24 cellular contexts compared by ENCODE assay signal in the genomic region with DNA sequence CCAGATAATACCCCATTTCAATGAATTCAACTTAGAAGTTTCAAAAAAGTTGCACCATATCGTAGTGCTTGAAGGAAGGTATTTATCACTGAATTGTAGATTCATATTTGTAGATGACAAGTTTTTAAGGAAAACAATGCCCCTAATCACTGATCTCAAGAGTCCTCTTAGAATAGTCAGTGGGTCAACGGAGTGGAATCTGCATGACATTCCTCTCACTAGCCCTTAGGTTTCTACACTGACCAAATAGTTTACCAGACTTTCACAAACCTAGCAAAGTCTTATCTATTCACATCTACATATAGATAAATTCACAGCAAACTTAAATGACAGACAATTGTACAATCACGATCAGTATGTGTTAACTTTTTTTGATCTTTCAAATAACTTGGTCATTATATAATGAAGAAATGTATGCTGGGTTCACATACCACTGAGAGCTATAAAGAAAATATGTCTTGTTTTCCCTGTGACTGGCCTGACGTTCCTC. TPM values are rescaled to one million over a fixed set of nuclear protein-coding genes. Genes with fewer than 3 reads are reported as not detected.
A peak's percentile ranks its signal among the peaks of the same experiment; 100 is the strongest.
DNase-seq lines count a peak whose midpoint lies in the region; ATAC-seq and TF ChIP-seq lines count a peak whose summit lies in the region.
"Had no signal": no experiment of that assay in that cellular context is flagged by ENCODE, and none has a peak within 500 bp of the region (broad histone marks: within the 10 kb centered on the region; RNA-seq: fewer than 3 reads in every experiment).

No MANE protein-coding gene starts in this region.

- peaks cover 6% of the 10 kb centered on the region for H3K9me3 Mint-ChIP-seq in Calu3 (ENCODE audit: low read depth, unreplicated experiment)
- H3K9me3 Mint-ChIP-seq in activated CD4-positive, alpha-beta T cell treated with anti-CD3 and anti-CD28 coated beads, Interleukin-2, amount 10 ng/mL, durations not matched to agents 7 days and 5 days, result peaks cover 15% of the 10 kb centered on the region

- TF ChIP-seq POLR2A in sigmoid colon (IDR thresholded peaks at IDR 0.05), result no peak

- no peak overlapping the region for H2AK5ac ChIP-seq in mesenchymal stem cell (ENCODE audit: low read length, severe bottlenecking)

- intact Hi-C loops in heart right ventricle (cut with DNase I) (loop anchor here in 3 of 10 donors (5.0 kb wide), 2 partner anchors 34 to 39 kb away; partner anchors contain the start of gene PHLDB2 (in 2 of the 3)), left ventricle myocardium superior (cut with micrococcal nuclease) (no loop called here), sigmoid colon (cut with DNase I) (no loop called here), Calu3 (cut with micrococcal nuclease; ENCODE audit: unreplicated experiment) (no loop called here)

- 61 to 77% methylated on average over 4 of the region's 4 CpGs for WGBS in heart right ventricle, 2 donors
- 91% methylated on average over 3 of the region's 4 CpGs for WGBS in mesenchymal stem cell
- WGBS in sigmoid colon, 2 donors, result 87 to 91% methylated on average over 4 of the region's 4 CpGs

- no peak overlapping the region for H4K91ac ChIP-seq in mesenchymal stem cell (ENCODE audit: low read length)

- H3K9me3 ChIP-seq in heart right ventricle (peaks cover 0 to 14% (median 0%) of the 10 kb centered on the region in 11 donors), mesenchymal stem cell (ENCODE audit: control insufficient read depth, low read length) (peaks cover 8% of the 10 kb centered on the region), sigmoid colon (no peaks in the 10 kb centered on the region)
- H3K9me3 ChIP-seq: BE2C had no signal

- H3K18ac ChIP-seq in mesenchymal stem cell (ENCODE audit: low read depth in 1 of 2, low read length in 2 of 2), result no peak overlapping the region

- H3K27ac ChIP-seq in heart right ventricle (peak overlapping the region in 6 of 10 donors; percentile 37 to 75 (median 57)), mesenchymal stem cell (ENCODE audit: low read length, poor library complexity, severe bottlenecking) (no peak overlapping the region), sigmoid colon (peak overlapping the region in 3 of 4 donors; percentile 42 to 52 (median 43))
- H3K27ac ChIP-seq: HL-60, KMS-11 had no signal

- H3K79me1 ChIP-seq in mesenchymal stem cell (replicated peaks; ENCODE audit: low read length, poor library complexity, severe bottlenecking), result no peaks in the 10 kb centered on the region

- no peaks in the 10 kb centered on the region for H3K36me3 Mint-ChIP-seq in Calu3 (ENCODE audit: insufficient read depth, unreplicated experiment)
- H3K36me3 Mint-ChIP-seq in activated CD4-positive, alpha-beta T cell treated with anti-CD3 and anti-CD28 coated beads, Interleukin-2, amount 10 ng/mL, durations not matched to agents 7 days and 5 days (ENCODE audit: low read depth), result no peaks in the 10 kb centered on the region
- H3K36me3 Mint-ChIP-seq: CD14-positive monocyte had no signal

- no peak overlapping the region for H2BK15ac ChIP-seq in mesenchymal stem cell (ENCODE audit: low read depth, poor library complexity, severe bottlenecking)

- H2AFZ ChIP-seq in mesenchymal stem cell (ENCODE audit: low read depth, low read length), result no peak overlapping the region

- H3K4ac ChIP-seq in mesenchymal stem cell (ENCODE audit: low read depth in 1 of 2, low read length in 2 of 2), result no peak overlapping the region

- H3K4me3 ChIP-seq in heart right ventricle, result no peak overlapping the region
- no peak overlapping the region for H3K4me3 ChIP-seq in mesenchymal stem cell (ENCODE audit: insufficient read depth in 1 of 2, low read depth in 1 of 2, low read length in 2 of 2)
- no peak overlapping the region for H3K4me3 ChIP-seq in sigmoid colon

- no peak overlapping the region for H2BK12ac ChIP-seq in mesenchymal stem cell (ENCODE audit: low read length in 2 of 2)

- H3K23ac ChIP-seq in mesenchymal stem cell (ENCODE audit: low read length in 2 of 2), result no peak overlapping the region

- POLR2A ChIA-PET in activated CD4-positive, alpha-beta T cell treated with anti-CD3 and anti-CD28 coated beads, Interleukin-2, amount 10 ng/mL, durations not matched to agents 7 days and 5 days (lab: Charles Lee), result no interaction called here

- no peak overlapping the region for H3K4me2 ChIP-seq in mesenchymal stem cell (ENCODE audit: low read length, poor library complexity, severe bottlenecking)
- H3K4me2 ChIP-seq: KMS-11 had no signal

- H3K9ac ChIP-seq in mesenchymal stem cell (ENCODE audit: low read length), result no peak overlapping the region
- H3K9ac ChIP-seq: KMS-11 had no signal

- H3K27me3 Mint-ChIP-seq in Calu3 (ENCODE audit: unreplicated experiment), result no peaks in the 10 kb centered on the region
- no peaks in the 10 kb centered on the region for H3K27me3 Mint-ChIP-seq in activated CD4-positive, alpha-beta T cell treated with anti-CD3 and anti-CD28 coated beads, Interleukin-2, amount 10 ng/mL, durations not matched to agents 7 days and 5 days
- H3K27me3 Mint-ChIP-seq: CD8-positive, alpha-beta memory T cell had no signal

- no peak overlapping the region for H3K4me3 Mint-ChIP-seq in Calu3 (ENCODE audit: low read depth, unreplicated experiment)
- no peak overlapping the region for H3K4me3 Mint-ChIP-seq in activated CD4-positive, alpha-beta T cell treated with anti-CD3 and anti-CD28 coated beads, Interleukin-2, amount 10 ng/mL, durations not matched to agents 7 days and 5 days
- H3K4me3 Mint-ChIP-seq: CD14-positive monocyte; CD8-positive, alpha-beta memory T cell; IgD-negative memory B cell had no signal

- no peak overlapping the region for H3K27ac Mint-ChIP-seq in Calu3 (ENCODE audit: unreplicated experiment)
- no peak overlapping the region for H3K27ac Mint-ChIP-seq in activated CD4-positive, alpha-beta T cell treated with anti-CD3 and anti-CD28 coated beads, Interleukin-2, amount 10 ng/mL, durations not matched to agents 7 days and 5 days
- H3K27ac Mint-ChIP-seq: CD14-positive monocyte; CD8-positive, alpha-beta memory T cell; IgD-negative memory B cell had no signal

- ATAC-seq in heart right ventricle (peak in 1 of 8 donors; percentile 39), left ventricle myocardium superior (no peak)

- no peak overlapping the region for H4K8ac ChIP-seq in mesenchymal stem cell (ENCODE audit: low read length)

- no peak overlapping the region for H2BK120ac ChIP-seq in mesenchymal stem cell (ENCODE audit: low read depth, low read length)

- H3K14ac ChIP-seq in mesenchymal stem cell (ENCODE audit: low read length in 2 of 2), result no peak overlapping the region

- H3K4me1 ChIP-seq in heart right ventricle (peaks cover 0 to 46% (median 22%) of the 10 kb centered on the region in 9 donors), mesenchymal stem cell (ENCODE audit: control insufficient read depth, insufficient read depth, low read depth, low read length) (peaks cover 1% of the 10 kb centered on the region), sigmoid colon (peaks cover 0 to 6% (median 0%) of the 10 kb centered on the region in 4 donors)
- H3K4me1 ChIP-seq: BE2C had no signal

- no peak overlapping the region for H2BK5ac ChIP-seq in mesenchymal stem cell (ENCODE audit: low read depth, low read length, poor library complexity, severe bottlenecking)

- H3K36me3 ChIP-seq in heart right ventricle (no peaks in the 10 kb centered on the region), mesenchymal stem cell (ENCODE audit: control insufficient read depth in 1 of 2, insufficient read depth in 2 of 2, low read depth in 1 of 2, low read length in 2 of 2) (no peaks in the 10 kb centered on the region), sigmoid colon (no peaks in the 10 kb centered on the region)
- H3K36me3 ChIP-seq: BE2C had no signal

- DNase-seq in heart right ventricle (no peak), left ventricle myocardium superior (no peak), mesenchymal stem cell (peak; percentile 11), sigmoid colon (no peak), Calu3 (no peak), Kasumi-1 (lab: John Stamatoyannopoulos, UW) (no peak)
- DNase-seq in activated CD4-positive, alpha-beta T cell treated with anti-CD3 and anti-CD28 coated beads, Interleukin-2, amount 10 ng/mL, durations not matched to agents 7 days and 5 days, result no peak
- DNase-seq: 8988T; ACHN; BE2C; CD8-positive, alpha-beta memory T cell; DMS79 treated with DMSO at 0.1 percent for 48 hours; NCI-H1048; NCI-H1417; NCI-H1694; NCI-H2029 treated with DMSO at 0.1 percent for 48 hours; NCI-H2227 treated with DMSO at 0.1 percent for 48 hours; NCI-H69; RPMI8226; SHP77 treated with DMSO at 0.1 percent for 48 hours had no signal

- peaks cover 9% of the 10 kb centered on the region for H3K4me1 Mint-ChIP-seq in Calu3 (ENCODE audit: low read depth, unreplicated experiment)
- H3K4me1 Mint-ChIP-seq in activated CD4-positive, alpha-beta T cell treated with anti-CD3 and anti-CD28 coated beads, Interleukin-2, amount 10 ng/mL, durations not matched to agents 7 days and 5 days, result peaks cover 8% of the 10 kb centered on the region
- H3K4me1 Mint-ChIP-seq: CD14-positive monocyte had no signal

- no TSS peak for BruUV-seq in Calu3 (replicated peaks; lab: Mats Ljungman, UMichigan)

- TF ChIP-seq EP300 in sigmoid colon (IDR thresholded peaks at IDR 0.05), result no peak

- no peaks in the 10 kb centered on the region for H3K27me3 ChIP-seq in heart right ventricle
- H3K27me3 ChIP-seq in mesenchymal stem cell (ENCODE audit: control insufficient read depth in 1 of 2, insufficient read depth in 1 of 2, low read length in 2 of 2), result no peaks in the 10 kb centered on the region
- H3K27me3 ChIP-seq in sigmoid colon, result no peaks in the 10 kb centered on the region
- H3K27me3 ChIP-seq: BE2C had no signal

- CTCF ChIA-PET in Calu3 (lab: Charles Lee), result no interaction called here
- CTCF ChIA-PET in activated CD4-positive, alpha-beta T cell treated with anti-CD3 and anti-CD28 coated beads, Interleukin-2, amount 10 ng/mL, durations not matched to agents 7 days and 5 days (lab: Charles Lee), result no interaction called here

- TF ChIP-seq CTCF in heart right ventricle (IDR thresholded peaks at IDR 0.05), result no peak
- no peak for TF ChIP-seq CTCF in sigmoid colon (IDR thresholded peaks at IDR 0.05)
- no peak for TF ChIP-seq CTCF in Calu3 (IDR thresholded peaks at IDR 0.05; ENCODE audit: unreplicated experiment)

RNA-seq across cellular contexts. Expression of gene PHLDB2, which starts 35.7 kb away (rescaled TPM):
- total RNA-seq in heart right ventricle, result 100 to 1,000 TPM in 9 of 10 donors, 10 to 100 TPM in 1; 85.7 to 293 (median 192) TPM
- polyA plus RNA-seq in heart right ventricle, result 100 to 1,000 TPM in 1 of 2 donors, 10 to 100 TPM in 1; 33.4 to 151 TPM
- total RNA-seq in left ventricle myocardium superior, result 128 TPM
- polyA plus RNA-seq in mesenchymal stem cell (2013, experiment 1 of 2), result 17.0 TPM
- polyA plus RNA-seq in mesenchymal stem cell (2013, experiment 2 of 2), result 17.5 TPM
- total RNA-seq in sigmoid colon, result 100 to 1,000 TPM; 120 to 471 (median 132) TPM
- polyA plus RNA-seq in sigmoid colon, result 10 to 100 TPM in 1 of 3 donors, 1 to 10 TPM in 2; 4.4 to 14.4 (median 7.2) TPM
- total RNA-seq in Calu3 (2022), result 15.4 and 30.7 TPM in 2 replicates
- 1 to 10 TPM; 1.9 to 2.7 TPM for total RNA-seq in activated CD4-positive, alpha-beta T cell treated with anti-CD3 and anti-CD28 coated beads, Interleukin-2, amount 10 ng/mL, durations not matched to agents 7 days and 5 days
